ENCODE assay signal across 1 cellular context in the genomic region with DNA sequence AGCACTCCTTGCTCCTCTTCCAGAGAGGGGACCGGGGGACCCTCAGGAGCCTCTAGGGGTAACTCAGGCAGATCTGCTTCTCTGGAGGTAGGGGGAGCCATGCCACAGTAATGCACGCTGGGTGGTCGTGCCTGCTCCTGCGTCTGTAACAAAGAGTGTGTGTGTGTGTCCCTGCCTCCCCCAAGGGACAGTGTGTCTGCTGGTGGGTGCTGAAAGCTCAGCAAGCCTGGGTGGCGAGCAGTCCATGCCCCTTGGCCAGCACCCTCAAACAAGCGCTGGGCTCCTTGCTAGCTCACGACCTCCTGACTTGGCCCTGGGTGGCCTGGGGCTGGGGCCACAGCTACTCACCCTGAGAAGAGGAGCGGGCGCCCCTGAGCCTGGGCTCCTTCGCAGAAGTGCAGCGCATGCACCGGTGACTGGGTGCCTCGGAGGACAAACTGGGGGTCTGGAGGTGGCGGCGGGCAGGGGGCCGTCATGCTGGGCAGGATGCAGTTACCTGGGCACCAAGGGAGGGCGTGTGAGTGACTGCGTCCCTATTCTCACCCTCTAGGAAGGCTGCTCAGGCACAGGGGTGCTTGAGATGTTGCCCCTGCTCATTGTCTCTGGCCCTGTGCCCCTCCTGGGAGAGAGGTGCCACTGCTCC.
TF ChIP-seq lines count a peak whose summit lies in the region.

No MANE protein-coding gene starts in this region.

TF ChIP-seq in WTC11, 78 proteins besides CTCF, POLR2A, EP300 and RAD21 (continued from another document):
- TF ChIP-seq, protein P1, sequence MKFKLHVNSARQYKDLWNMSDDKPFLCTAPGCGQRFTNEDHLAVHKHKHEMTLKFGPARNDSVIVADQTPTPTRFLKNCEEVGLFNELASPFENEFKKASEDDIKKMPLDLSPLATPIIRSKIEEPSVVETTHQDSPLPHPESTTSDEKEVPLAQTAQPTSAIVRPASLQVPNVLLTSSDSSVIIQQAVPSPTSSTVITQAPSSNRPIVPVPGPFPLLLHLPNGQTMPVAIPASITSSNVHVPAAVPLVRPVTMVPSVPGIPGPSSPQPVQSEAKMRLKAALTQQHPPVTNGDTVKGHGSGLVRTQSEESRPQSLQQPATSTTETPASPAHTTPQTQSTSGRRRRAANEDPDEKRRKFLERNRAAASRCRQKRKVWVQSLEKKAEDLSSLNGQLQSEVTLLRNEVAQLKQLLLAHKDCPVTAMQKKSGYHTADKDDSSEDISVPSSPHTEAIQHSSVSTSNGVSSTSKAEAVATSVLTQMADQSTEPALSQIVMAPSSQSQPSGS (CRISPR knock-in tag; IDR thresholded peaks at IDR 0.05; ENCODE audit: borderline replicate concordance, low read depth): no peak
- TF ChIP-seq, protein P2, sequence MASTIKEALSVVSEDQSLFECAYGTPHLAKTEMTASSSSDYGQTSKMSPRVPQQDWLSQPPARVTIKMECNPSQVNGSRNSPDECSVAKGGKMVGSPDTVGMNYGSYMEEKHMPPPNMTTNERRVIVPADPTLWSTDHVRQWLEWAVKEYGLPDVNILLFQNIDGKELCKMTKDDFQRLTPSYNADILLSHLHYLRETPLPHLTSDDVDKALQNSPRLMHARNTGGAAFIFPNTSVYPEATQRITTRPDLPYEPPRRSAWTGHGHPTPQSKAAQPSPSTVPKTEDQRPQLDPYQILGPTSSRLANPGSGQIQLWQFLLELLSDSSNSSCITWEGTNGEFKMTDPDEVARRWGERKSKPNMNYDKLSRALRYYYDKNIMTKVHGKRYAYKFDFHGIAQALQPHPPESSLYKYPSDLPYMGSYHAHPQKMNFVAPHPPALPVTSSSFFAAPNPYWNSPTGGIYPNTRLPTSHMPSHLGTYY (CRISPR knock-in tag; IDR thresholded peaks at IDR 0.05): no peak
- TF ChIP-seq NFYB (CRISPR knock-in tag; conservative IDR thresholded peaks at IDR 0.05; ENCODE audit: low read depth): no peak
- TF ChIP-seq MYBL2 (CRISPR knock-in tag; IDR thresholded peaks at IDR 0.05): no peak
